8 cellular contexts compared by ENCODE assay signal in the genomic region with DNA sequence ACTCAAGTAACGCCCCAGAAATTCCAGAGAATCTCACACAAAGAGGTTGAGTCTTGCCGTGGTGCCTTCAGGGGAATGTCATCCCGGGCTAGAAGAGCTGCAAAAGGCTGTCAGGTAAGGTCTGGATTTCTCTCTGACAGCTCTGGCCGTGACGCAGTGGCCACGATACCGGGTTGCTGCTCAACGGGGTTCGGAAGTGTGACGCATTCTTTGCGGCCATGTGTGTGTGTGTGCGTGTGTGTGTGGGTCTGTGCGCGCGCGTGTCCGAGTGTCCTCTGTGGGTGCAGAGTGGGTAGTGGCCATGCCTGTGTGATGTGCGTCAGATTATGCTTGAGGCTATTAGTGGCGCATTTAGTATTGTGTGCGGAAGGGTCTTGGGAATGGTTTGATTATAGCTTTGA. TPM values are rescaled to one million over a fixed set of nuclear protein-coding genes. Genes with fewer than 3 reads are reported as not detected.
DNase-seq lines count a peak whose midpoint lies in the region; ATAC-seq and TF ChIP-seq lines count a peak whose summit lies in the region.

No MANE protein-coding gene starts in this region.

- H3K4me1 ChIP-seq in ACC112 (ENCODE audit: control insufficient read depth, insufficient read depth, low read length, unreplicated experiment): no peaks in the 10 kb centered on the region

- H3K79me2 ChIP-seq in ACC112 (ENCODE audit: control insufficient read depth, insufficient read depth, low read length, unreplicated experiment): no peaks in the 10 kb centered on the region

- WGBS in lower leg skin, 2 donors: 0 to 1% methylated on average over 12 to 20 of the region's 20 CpGs

- H3K9me3 ChIP-seq in WERI-Rb-1 (ENCODE audit: severe bottlenecking): no peaks in the 10 kb centered on the region

- intact Hi-C loops in lower leg skin (cut with DNase I; ENCODE audit: low total_unique reads): no loop called here

- H3K27me3 ChIP-seq in ACC112 (ENCODE audit: insufficient read depth, low read length): no peaks in the 10 kb centered on the region
- no peaks in the 10 kb centered on the region for H3K27me3 ChIP-seq in WERI-Rb-1 (ENCODE audit: insufficient read depth, low read depth, severe bottlenecking)

- no peak for TF ChIP-seq POLR2A in lower leg skin (IDR thresholded peaks at IDR 0.05)

- TF ChIP-seq CTCF in WERI-Rb-1 (IDR thresholded peaks at IDR 0.05; ENCODE audit: low read depth, low read length) (no peak), lower leg skin (IDR thresholded peaks at IDR 0.05) (no peak)

- ATAC-seq in GM19035 (IDR thresholded peaks at IDR 0.05; ENCODE audit: unreplicated experiment): peak; percentile 48
- peak; percentile 21 for ATAC-seq in HG03460 (IDR thresholded peaks at IDR 0.05; ENCODE audit: unreplicated experiment)

- H3K4me3 ChIP-seq in ACC112 (ENCODE audit: low read depth, low read length) (peak overlapping the region; percentile 96), WERI-Rb-1 (ENCODE audit: low read depth, low read length) (peak overlapping the region; percentile 72), lower leg skin (ENCODE audit: low read depth, poor library complexity, severe bottlenecking) (peak overlapping the region; percentile 73)

- peak; percentile 47 for DNase-seq in WERI-Rb-1
- peak; percentile 73 for DNase-seq in central memory CD4-positive, alpha-beta T cell
- DNase-seq in lower leg skin (ENCODE audit: low spot score in 2 of 2): peak; percentile 50 to 91
- DNase-seq in stimulated activated CD4-positive, alpha-beta T cell treated with anti-CD3 and anti-CD28 coated beads, Interleukin-4, amount 100 ng/mL, for 48 hours (ENCODE audit: low read depth in 2 of 2): peak; percentile 32 to 38
- DNase-seq in NCI-H187 (lab: John Stamatoyannopoulos, UW): no peak

- 0 out of 2 replicates have a peak, but pooled peaks cover 2% of the 10 kb centered on the region for H3K36me3 ChIP-seq in ACC112 (ENCODE audit: insufficient read depth, low read length)
- H3K36me3 ChIP-seq in WERI-Rb-1: peaks cover 6% of the 10 kb centered on the region

- H2AFZ ChIP-seq in ACC112 (ENCODE audit: low read length, unreplicated experiment): peak overlapping the region; percentile 94

- H3K27ac ChIP-seq in ACC112 (ENCODE audit: low read depth, low read length) (peak overlapping the region; percentile 75), WERI-Rb-1 (peak overlapping the region; percentile 27)

RNA-seq across cellular contexts. Expression of gene ZNF540, which starts 0.3 kb away (rescaled TPM):
- 1 to 10 TPM; 1.0 to 6.9 (median 2.0) TPM for total RNA-seq in lower leg skin

RNA-seq across cellular contexts. Expression of gene ZNF571, which starts 0.4 kb away (rescaled TPM):
- 1 to 10 TPM; 3.3 to 6.6 (median 4.5) TPM for total RNA-seq in lower leg skin

Comparison
In these comparisons a context has a peak if more than half of its experiments do, and no peak if none do; other contexts are left out.
1. DNase-seq: peak in WERI-Rb-1 (single experiment), central memory CD4-positive, alpha-beta T cell (single experiment), lower leg skin (2 of 2) and stimulated activated CD4-positive, alpha-beta T cell treated with anti-CD3 and anti-CD28 coated beads, Interleukin-4, amount 100 ng/mL, for 48 hours (2 of 2); none in NCI-H187 (0 of 2).
2. Peak in every context shown above with its lines, with median percentiles within 50 percentile points of each other: H3K4me3 ChIP-seq.